8 cellular contexts compared by ENCODE assay signal in genomic region chr19:48332662-48333466, GRCh38. TPM values are rescaled to one million over a fixed set of nuclear protein-coding genes. Genes with fewer than 3 reads are reported as not detected.
A peak's percentile ranks its signal among the peaks of the same experiment; 100 is the strongest.
DNase-seq lines count a peak whose midpoint lies in the region; ATAC-seq, FAIRE-seq and TF ChIP-seq lines count a peak whose summit lies in the region.

No MANE protein-coding gene starts in this region.

- peak overlapping the region; percentile 32 to 52 for H3K4me3 ChIP-seq in right atrium auricular region

- peak overlapping the region; percentile 100 for H3K4me3 Mint-ChIP-seq in T-helper 17 cell

- H3K9me3 ChIP-seq in T-helper 17 cell (ENCODE audit: control insufficient read depth, low read length, poor library complexity, severe bottlenecking) (no peaks in the 10 kb centered on the region), right atrium auricular region (no peaks in the 10 kb centered on the region)

- H3K36me3 ChIP-seq in right atrium auricular region: no peaks in the 10 kb centered on the region

- ATAC-seq in HG02870 (IDR thresholded peaks at IDR 0.05; ENCODE audit: unreplicated experiment) (peak; percentile 68), T-helper 17 cell (peak; percentile 78)

- peaks cover 0 to 37% of the 10 kb centered on the region in 2 donors for H3K4me1 ChIP-seq in right atrium auricular region

- peaks cover 6% of the 10 kb centered on the region for H3K36me3 Mint-ChIP-seq in T-helper 17 cell (ENCODE audit: low read depth)

- no peaks in the 10 kb centered on the region for H3K27me3 ChIP-seq in right atrium auricular region

- H3K4me1 Mint-ChIP-seq in T-helper 17 cell: peaks cover 48% of the 10 kb centered on the region

- H3K27me3 Mint-ChIP-seq in T-helper 17 cell: no peaks in the 10 kb centered on the region

- DNase-seq in NCI-H146 (lab: John Stamatoyannopoulos, UW) (peak; percentile 100), T-helper 17 cell (peak; percentile 87 to 94 (median 90)), anterior cingulate cortex (lab: John Stamatoyannopoulos, UW) (peak; percentile 23 to 98 (median 83)), right atrium auricular region (ENCODE audit: low spot score) (peak; percentile 89), pulmonary artery endothelial cell (ENCODE audit: low read depth, low spot score) (peak; percentile 95), urothelium cell line (ENCODE audit: low spot score) (peak; percentile 80)

- peak overlapping the region; percentile 87 to 89 for H3K27ac ChIP-seq in right atrium auricular region

- peak overlapping the region; percentile 100 for H3K27ac Mint-ChIP-seq in T-helper 17 cell

- peak; percentile 74 for TF ChIP-seq POLR2A in GM15510 (IDR thresholded peaks at IDR 0.05; ENCODE audit: borderline replicate concordance, extremely low read depth, insufficient read length)

- no peak for FAIRE-seq in urothelium cell line (lab: Jason Lieb, UNC)

- no peak for TF ChIP-seq CTCF in right atrium auricular region (IDR thresholded peaks at IDR 0.05)

RNA-seq across cellular contexts. Expression of gene EMP3, which starts 7.5 kb away (rescaled TPM):
- total RNA-seq in T-helper 17 cell: 100 to 1,000 TPM; 286 to 374 TPM
- 10 to 100 TPM; 16.9 to 95.9 TPM for total RNA-seq in right atrium auricular region
- total RNA-seq in pulmonary artery endothelial cell: 51.2 and 82.6 TPM in 2 replicates

RNA-seq across cellular contexts. Expression of gene TMEM143, which starts 30.9 kb away (rescaled TPM):
- total RNA-seq in T-helper 17 cell: 1 to 10 TPM; 7.9 to 8.8 TPM
- total RNA-seq in right atrium auricular region: 10 to 100 TPM; 20.4 to 43.8 TPM
- total RNA-seq in pulmonary artery endothelial cell: 1.5 and 2.7 TPM in 2 replicates

RNA-seq across cellular contexts. Expression of gene SYNGR4, which starts 31.3 kb away (rescaled TPM):
- total RNA-seq in T-helper 17 cell: not detected
- not detected for total RNA-seq in right atrium auricular region
- total RNA-seq in pulmonary artery endothelial cell: not detected in 2 replicates

RNA-seq across cellular contexts. Expression of gene KDELR1, which starts 58.5 kb away (rescaled TPM):
- total RNA-seq in T-helper 17 cell (10 to 100 TPM; 34.0 to 41.3 TPM), right atrium auricular region (10 to 100 TPM; 74.1 to 82.0 TPM), pulmonary artery endothelial cell (45.6 and 47.8 TPM in 2 replicates)

Comparison
In these comparisons a context has a peak if more than half of its experiments do, and no peak if none do; other contexts are left out.
1. Peak in every context shown above with its lines: DNase-seq, ATAC-seq, H3K4me3 ChIP-seq and H3K27ac ChIP-seq.